Comparison of ENCODE assay signal across 1 cellular context in genomic region chr7:91191771-91192170, GRCh38.
TF ChIP-seq lines count a peak whose summit lies in the region.

No MANE protein-coding gene starts in this region.

TF ChIP-seq in K562, 482 proteins besides CTCF, POLR2A, EP300 and RAD21 (continued from another document):
- TF ChIP-seq ZBTB40 (IDR thresholded peaks at IDR 0.05): no peak
- TF ChIP-seq ZBTB40 (CRISPR knock-in tag; IDR thresholded peaks at IDR 0.05): no peak
- TF ChIP-seq CXXC5 (CRISPR knock-in tag; IDR thresholded peaks at IDR 0.05): no peak
- TF ChIP-seq ZNF197 (CRISPR knock-in tag; IDR thresholded peaks at IDR 0.05; ENCODE audit: low read depth): no peak
- TF ChIP-seq JUND (IDR thresholded peaks at IDR 0.05; ENCODE audit: borderline replicate concordance, low read depth, low read length): no peak
- no peak for TF ChIP-seq JUND (tag; IDR thresholded peaks at IDR 0.05; ENCODE audit: borderline replicate concordance, low read depth, low read length)
